In genomic region chr10:70663458-70664391, GRCh38 we compare ENCODE assay signal across 11 cellular contexts. TPM values are rescaled to one million over a fixed set of nuclear protein-coding genes. Genes with fewer than 3 reads are reported as not detected.
DNase-seq lines count a peak whose midpoint lies in the region; TF ChIP-seq lines count a peak whose summit lies in the region.
"Not testable (repeated sequence)": the region's sequence is repeated elsewhere in the genome, so short reads cannot be mapped to it uniquely, and the experiment has no call there.
"Had no signal": no experiment of that assay in that cellular context is flagged by ENCODE, and none has a peak within 500 bp of the region (broad histone marks: within the 10 kb centered on the region; RNA-seq: fewer than 3 reads in every experiment).

No MANE protein-coding gene starts in this region.

- peaks cover 38% of the 10 kb centered on the region for H3K4me1 Mint-ChIP-seq in HFFc6 (ENCODE audit: low read depth)
- peaks cover 43% of the 10 kb centered on the region for H3K4me1 Mint-ChIP-seq in brain
- H3K4me1 Mint-ChIP-seq in endodermal cell, result not testable (repeated sequence)
- H3K4me1 Mint-ChIP-seq in neural progenitor cell, result peaks cover 29% of the 10 kb centered on the region

- TF ChIP-seq CTCF in HFFc6 (IDR thresholded peaks at IDR 0.05); brain (conservative IDR thresholded peaks at IDR 0.05); endodermal cell (conservative IDR thresholded peaks at IDR 0.05); hepatocyte (IDR thresholded peaks at IDR 0.05; ENCODE audit: poor library complexity); neural progenitor cell (IDR thresholded peaks at IDR 0.05): not testable (repeated sequence)

- not testable (repeated sequence) for H2AFZ ChIP-seq in hepatocyte; neural progenitor cell (replicated peaks)

- H3K36me3 Mint-ChIP-seq in HFFc6 (ENCODE audit: low read depth); brain; endodermal cell (ENCODE audit: low read depth); neural progenitor cell: not testable (repeated sequence)

- not testable (repeated sequence) for H4K20me1 ChIP-seq in hepatocyte (ENCODE audit: insufficient read depth, poor library complexity, severe bottlenecking); neural progenitor cell (ENCODE audit: low read depth)

- H3K9me2 ChIP-seq in hepatocyte (replicated peaks; ENCODE audit: insufficient read depth), result not testable (repeated sequence)

- not testable (repeated sequence) for H3K27me3 ChIP-seq in SJSA1 (replicated peaks); endodermal cell (ENCODE audit: control insufficient read depth, insufficient read depth, low read length, poor library complexity, severe bottlenecking); hepatocyte; neural progenitor cell

- peak; percentile 51 for DNase-seq in AG20443 (ENCODE audit: low spot score)
- peak; percentile 39 for DNase-seq in HFFc6
- peak in 1 of 2 experiments; percentile 20 for DNase-seq in SJSA1 (ENCODE audit: low read depth in 1 of 2, low spot score in 2 of 2)
- not testable (repeated sequence) for DNase-seq in endodermal cell; hepatocyte (ENCODE audit: low spot score); neural progenitor cell (ENCODE audit: low spot score)

- not testable (repeated sequence) for H3F3A ChIP-seq in neural progenitor cell (ENCODE audit: low read depth)

- not testable (repeated sequence) for H3K9me3 Mint-ChIP-seq in HFFc6, neural progenitor cell
- H3K9me3 Mint-ChIP-seq in brain, result peaks cover 0 to 17% (median 10%) of the 10 kb centered on the region in 5 experiments
- H3K9me3 Mint-ChIP-seq in endodermal cell, result peaks cover 20% of the 10 kb centered on the region

- H3K4me3 ChIP-seq in SJSA1; endodermal cell (ENCODE audit: low read length); hepatocyte; neural progenitor cell: not testable (repeated sequence)

- H3K4me2 ChIP-seq in hepatocyte, neural progenitor cell: not testable (repeated sequence)

- WGBS in endodermal cell (ENCODE audit: insufficient coverage in 1 of 2, insufficient read length in 1 of 2), 2 experiments, result 92% methylated on average over 5 to 10 of the region's 10 CpGs
- WGBS in hepatocyte (ENCODE audit: low lambda C conversion rate, missing lambda C conversion rate), result 86% methylated on average over 10 of the region's 10 CpGs

- peak overlapping the region; percentile 66 for H3K27ac ChIP-seq in SJSA1
- H3K27ac ChIP-seq in endodermal cell (ENCODE audit: low read depth, low read length), result peak overlapping the region; percentile 97
- peak overlapping the region; percentile 58 for H3K27ac ChIP-seq in hepatocyte
- H3K27ac ChIP-seq in neural progenitor cell, result not testable (repeated sequence)
- peak overlapping the region; percentile 96 for H3K27ac ChIP-seq in temporal lobe (ENCODE audit: low read depth, low read length)

- H3K4me1 ChIP-seq in SJSA1 (replicated peaks), result peaks cover 48% of the 10 kb centered on the region
- H3K4me1 ChIP-seq in endodermal cell (ENCODE audit: control insufficient read depth, insufficient read depth, low read length); neural progenitor cell: not testable (repeated sequence)
- H3K4me1 ChIP-seq in hepatocyte (ENCODE audit: insufficient read depth), result peaks cover 11% of the 10 kb centered on the region

- not testable (repeated sequence) for H3K9ac ChIP-seq in endodermal cell (ENCODE audit: extremely low read depth, low read length, poor library complexity, severe bottlenecking); neural progenitor cell

- H3K36me3 ChIP-seq in SJSA1; endodermal cell (ENCODE audit: control insufficient read depth, insufficient read depth, low read length); hepatocyte (replicated peaks; ENCODE audit: insufficient read depth, low read depth); neural progenitor cell: not testable (repeated sequence)

- H3K4me3 Mint-ChIP-seq in HFFc6 (peak overlapping the region; percentile 45; the same call in 1 of the 2 replicates), brain (peak overlapping the region in 1 of 5 experiments; percentile 6)
- H3K4me3 Mint-ChIP-seq in endodermal cell, neural progenitor cell: not testable (repeated sequence)

- not testable (repeated sequence) for H3K9me3 ChIP-seq in SJSA1 (replicated peaks); hepatocyte (ENCODE audit: low read depth); neural progenitor cell (ENCODE audit: low read depth)
- H3K9me3 ChIP-seq in endodermal cell (ENCODE audit: control insufficient read depth, low read length), result peaks cover 11% of the 10 kb centered on the region

- peak overlapping the region; percentile 91 for H3K27ac Mint-ChIP-seq in HFFc6
- H3K27ac Mint-ChIP-seq in brain, result peak overlapping the region in 4 of 5 experiments; percentile 43 to 92 (median 64)
- H3K27ac Mint-ChIP-seq in endodermal cell, result not testable (repeated sequence)
- H3K27ac Mint-ChIP-seq in neural progenitor cell, result peak overlapping the region; percentile 89

- H3K27me3 Mint-ChIP-seq in HFFc6 (ENCODE audit: insufficient read depth); endodermal cell (ENCODE audit: insufficient read depth); neural progenitor cell (ENCODE audit: insufficient read depth, low read depth): not testable (repeated sequence)
- H3K27me3 Mint-ChIP-seq in brain, result peaks cover 12% of the 10 kb centered on the region

- H3K79me2 ChIP-seq in hepatocyte; neural progenitor cell (ENCODE audit: low read depth): not testable (repeated sequence)

RNA-seq across cellular contexts. Expression of gene ADAMTS14, which starts 8.6 kb away (rescaled TPM):
- under 1 TPM in 4 of 6 experiments, not detected in 2; 0.03 to 0.09 (median 0.05) TPM for total RNA-seq in HFFc6 (2021; fragmentation: NEBNext Ultra II Directional; extraction: Animal tissue kit (Norgen Biotek cat#: 25700))
- total RNA-seq in SJSA1 (2014; rRNA removed; shearing (Covaris generic)), result 0.66 and 1.2 TPM in 2 replicates
- polyA plus RNA-seq in brain (ENCODE audit: insufficient read depth, low read depth, low replicate concordance) (1.7 TPM), hepatocyte (0.95 and 2.1 TPM in 2 replicates)
- total RNA-seq in endodermal cell (under 1 TPM; 0.44 to 0.79 TPM), hepatocyte (0.60 and 0.87 TPM in 2 replicates), neural progenitor cell (ENCODE audit: low replicate concordance) (0.53 TPM in 1 of 2 replicates, not detected in the other), temporal lobe (0.74 TPM)
- polyA plus RNA-seq in endodermal cell (2013, experiment 1 of 2), result 0.50 TPM
- 0.46 TPM for polyA plus RNA-seq in endodermal cell (2013, experiment 2 of 2)
- total RNA-seq: activated CD4-positive, alpha-beta memory T cell treated with anti-CD3 and anti-CD28 coated beads, Interleukin-2, amount 10 ng/mL, durations not matched to agents 7 days and 5 days; endothelial cell of umbilical vein; mononuclear cell had no signal
- polyA plus RNA-seq: endothelial cell of umbilical vein had no signal
